22 cellular contexts compared by ENCODE assay signal in genomic region chr7:157843336-157844140, GRCh38.
"Had no signal": no experiment of that assay in that cellular context is flagged by ENCODE, and none has a peak within 500 bp of the region (broad histone marks: within the 10 kb centered on the region; RNA-seq: fewer than 3 reads in every experiment).

No MANE protein-coding gene starts in this region.

- DNase-seq: IMR-90, Karpas-422, KG1, MG63, NCI-H1092, NCI-H1105 treated with DMSO at 0.1 percent for 48 hours, NCI-H1417 treated with DMSO at 0.1 percent for 48 hours, NCI-H146, NCI-H1694 treated with DMSO at 0.1 percent for 48 hours, NCI-H1930, NCI-H2081, NCI-H2107, NCI-H2227 treated with DMSO at 0.1 percent for 48 hours, NCI-H524, NCI-H526 treated with DMSO at 0.1 percent for 48 hours, NCI-H748 treated with DMSO at 0.1 percent for 48 hours, RPMI8226, SHP77 treated with DMSO at 0.1 percent for 48 hours, SJCRH30 had no signal

- H3K4me3 ChIP-seq: MG63, SJCRH30 had no signal

- H3K4me1 ChIP-seq: SJCRH30 had no signal

- FAIRE-seq: HepG2, RCC 7860 had no signal

- H3K36me3 ChIP-seq: MG63, SJCRH30 had no signal

- H3K9me3 ChIP-seq: MG63 had no signal

- ATAC-seq: HepG2, SK-N-SH treated with all-trans-retinoic acid at 6 μM for 48 hours had no signal

- H3K27me3 ChIP-seq: MG63 had no signal

- H3K27ac ChIP-seq: SJCRH30 had no signal
